In genomic region chr1:29382851-29383588, GRCh38 we compare ENCODE assay signal across 15 cellular contexts.
DNase-seq lines count a peak whose midpoint lies in the region; ATAC-seq and TF ChIP-seq lines count a peak whose summit lies in the region.
"Had no signal": no experiment of that assay in that cellular context is flagged by ENCODE, and none has a peak within 500 bp of the region (broad histone marks: within the 10 kb centered on the region; RNA-seq: fewer than 3 reads in every experiment).

No MANE protein-coding gene starts in this region.

- CTCF ChIA-PET in WTC11 (lab: Charles Lee) = interaction anchor here (0.6 to 2.0 kb wide), 4 partner anchors 13 to 320 kb away, joined by 3 to 5 read pairs (median 4); no protein-coding TSS in a partner anchor

- ATAC-seq in WTC11 = no peak
- ATAC-seq: A549, GM12878 had no signal

- H3K4me1 Mint-ChIP-seq in CD14-positive monocyte (no peaks in the 10 kb centered on the region), WTC11 (peaks cover 8% of the 10 kb centered on the region), mesothelial cell of epicardium (peaks cover 7% of the 10 kb centered on the region), endothelial cell (ENCODE audit: unreplicated experiment) (peaks cover 5% of the 10 kb centered on the region)

- peaks cover 8 to 13% (median 10%) of the 10 kb centered on the region in 3 donors for H3K27me3 Mint-ChIP-seq in CD14-positive monocyte (ENCODE audit: low read depth in 3 of 3)
- peaks cover 10% of the 10 kb centered on the region for H3K27me3 Mint-ChIP-seq in WTC11 (ENCODE audit: low read depth)
- H3K27me3 Mint-ChIP-seq in mesothelial cell of epicardium (ENCODE audit: low read depth) = peaks cover 17% of the 10 kb centered on the region
- H3K27me3 Mint-ChIP-seq in endothelial cell (ENCODE audit: unreplicated experiment) = peaks cover 1% of the 10 kb centered on the region

- H3K36me3 Mint-ChIP-seq in CD14-positive monocyte = no peaks in the 10 kb centered on the region
- peaks cover 19% of the 10 kb centered on the region for H3K36me3 Mint-ChIP-seq in WTC11
- H3K36me3 Mint-ChIP-seq in mesothelial cell of epicardium = peaks cover 3% of the 10 kb centered on the region
- H3K36me3 Mint-ChIP-seq in endothelial cell (ENCODE audit: low read depth, unreplicated experiment) = no peaks in the 10 kb centered on the region

- H3K9me3 Mint-ChIP-seq in CD14-positive monocyte (peaks cover 14 to 22% (median 19%) of the 10 kb centered on the region in 7 donors), WTC11 (peaks cover 29% of the 10 kb centered on the region), mesothelial cell of epicardium (peaks cover 16% of the 10 kb centered on the region), endothelial cell (ENCODE audit: unreplicated experiment) (peaks cover 12% of the 10 kb centered on the region)

- H3K4me3 Mint-ChIP-seq in CD14-positive monocyte (no peak overlapping the region), WTC11 (no peak overlapping the region), mesothelial cell of epicardium (no peak overlapping the region), endothelial cell (ENCODE audit: unreplicated experiment) (no peak overlapping the region)

- peak overlapping the region in 21 of 59 donors; percentile 1 to 40 (median 17) for H3K4me3 ChIP-seq in dorsolateral prefrontal cortex
- H3K4me3 ChIP-seq: A549, GM12878, PC-9 had no signal

- intact Hi-C loops in CD14-positive monocyte (cut with micrococcal nuclease) (no loop called here), dorsolateral prefrontal cortex (cut with DNase I) (no loop called here)

- DNase-seq in CD14-positive monocyte (ENCODE audit: low spot score) (peak; percentile 31), WTC11 (ENCODE audit: low spot score) (no peak), dorsolateral prefrontal cortex (peak in 1 of 10 donors; percentile 32), mesothelial cell of epicardium (ENCODE audit: low spot score in 2 of 2, unreplicated experiment in 2 of 2) (peak in 1 of 2 experiments; percentile 37), NCI-H524 (lab: John Stamatoyannopoulos, UW) (no peak), ecto neural progenitor cell (ENCODE audit: low spot score) (no peak), endothelial cell (ENCODE audit: low spot score) (no peak), NCI-H1048 (lab: John Stamatoyannopoulos, UW) (no peak)
- DNase-seq: DMS79, NCI-H1436 treated with DMSO at 0.1 percent for 48 hours, NCI-H2081, PC-9 had no signal

- H3K27ac Mint-ChIP-seq in CD14-positive monocyte (no peak overlapping the region), WTC11 (peak overlapping the region; percentile 9; the same call in 1 of the 2 replicates), mesothelial cell of epicardium (peak overlapping the region; percentile 10), endothelial cell (ENCODE audit: unreplicated experiment) (no peak overlapping the region)

- POLR2A ChIA-PET in WTC11 (lab: Charles Lee) = no interaction called here

- TF ChIP-seq CTCF in CD14-positive monocyte (IDR thresholded peaks at IDR 0.05) (no peak), WTC11 (IDR thresholded peaks at IDR 0.05) (no peak), dorsolateral prefrontal cortex (IDR thresholded peaks at IDR 0.05 in 54 of 56, conservative IDR thresholded peaks at IDR 0.05 in 2 of 56; ENCODE audit: low read depth in 1 of 56, partially characterized antibody in 56 of 56) (no peak), mesothelial cell of epicardium (IDR thresholded peaks at IDR 0.05; ENCODE audit: unreplicated experiment) (no peak), endothelial cell (IDR thresholded peaks at IDR 0.05; ENCODE audit: unreplicated experiment) (no peak)

- peaks cover 0 to 28% (median 0%) of the 10 kb centered on the region in 45 donors for H3K27me3 ChIP-seq in dorsolateral prefrontal cortex

- peak overlapping the region in 33 of 59 donors; percentile 3 to 72 (median 47) for H3K27ac ChIP-seq in dorsolateral prefrontal cortex
- H3K27ac ChIP-seq: A549, HL-60, PC-9 had no signal

TF ChIP-seq in WTC11, 78 proteins besides CTCF, POLR2A, EP300 and RAD21 (continues in another document):
- TF ChIP-seq ESRRA (CRISPR knock-in tag; IDR thresholded peaks at IDR 0.05; ENCODE audit: borderline replicate concordance) (no peak), FOXP1 (CRISPR knock-in tag; IDR thresholded peaks at IDR 0.05; ENCODE audit: borderline replicate concordance) (no peak), RELA (CRISPR knock-in tag; IDR thresholded peaks at IDR 0.05; ENCODE audit: borderline replicate concordance) (no peak), ZNF281 (CRISPR knock-in tag; IDR thresholded peaks at IDR 0.05) (no peak), SP1 (CRISPR knock-in tag; conservative IDR thresholded peaks at IDR 0.05) (no peak), ZNF512 (CRISPR knock-in tag; IDR thresholded peaks at IDR 0.05; ENCODE audit: borderline replicate concordance) (no peak), TP53 (CRISPR knock-in tag; IDR thresholded peaks at IDR 0.05) (no peak), FOXK1 (CRISPR knock-in tag; IDR thresholded peaks at IDR 0.05) (no peak), ZSCAN18 (CRISPR knock-in tag; IDR thresholded peaks at IDR 0.05) (no peak), ZNF121 (CRISPR knock-in tag; IDR thresholded peaks at IDR 0.05) (no peak), KAT7 (CRISPR knock-in tag; IDR thresholded peaks at IDR 0.05; ENCODE audit: borderline replicate concordance) (no peak)
- TF ChIP-seq, protein P1, sequence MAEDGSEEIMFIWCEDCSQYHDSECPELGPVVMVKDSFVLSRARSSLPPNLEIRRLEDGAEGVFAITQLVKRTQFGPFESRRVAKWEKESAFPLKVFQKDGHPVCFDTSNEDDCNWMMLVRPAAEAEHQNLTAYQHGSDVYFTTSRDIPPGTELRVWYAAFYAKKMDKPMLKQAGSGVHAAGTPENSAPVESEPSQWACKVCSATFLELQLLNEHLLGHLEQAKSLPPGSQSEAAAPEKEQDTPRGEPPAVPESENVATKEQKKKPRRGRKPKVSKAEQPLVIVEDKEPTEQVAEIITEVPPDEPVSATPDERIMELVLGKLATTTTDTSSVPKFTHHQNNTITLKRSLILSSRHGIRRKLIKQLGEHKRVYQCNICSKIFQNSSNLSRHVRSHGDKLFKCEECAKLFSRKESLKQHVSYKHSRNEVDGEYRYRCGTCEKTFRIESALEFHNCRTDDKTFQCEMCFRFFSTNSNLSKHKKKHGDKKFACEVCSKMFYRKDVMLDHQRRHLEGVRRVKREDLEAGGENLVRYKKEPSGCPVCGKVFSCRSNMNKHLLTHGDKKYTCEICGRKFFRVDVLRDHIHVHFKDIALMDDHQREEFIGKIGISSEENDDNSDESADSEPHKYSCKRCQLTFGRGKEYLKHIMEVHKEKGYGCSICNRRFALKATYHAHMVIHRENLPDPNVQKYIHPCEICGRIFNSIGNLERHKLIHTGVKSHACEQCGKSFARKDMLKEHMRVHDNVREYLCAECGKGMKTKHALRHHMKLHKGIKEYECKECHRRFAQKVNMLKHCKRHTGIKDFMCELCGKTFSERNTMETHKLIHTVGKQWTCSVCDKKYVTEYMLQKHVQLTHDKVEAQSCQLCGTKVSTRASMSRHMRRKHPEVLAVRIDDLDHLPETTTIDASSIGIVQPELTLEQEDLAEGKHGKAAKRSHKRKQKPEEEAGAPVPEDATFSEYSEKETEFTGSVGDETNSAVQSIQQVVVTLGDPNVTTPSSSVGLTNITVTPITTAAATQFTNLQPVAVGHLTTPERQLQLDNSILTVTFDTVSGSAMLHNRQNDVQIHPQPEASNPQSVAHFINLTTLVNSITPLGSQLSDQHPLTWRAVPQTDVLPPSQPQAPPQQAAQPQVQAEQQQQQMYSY (CRISPR knock-in tag; IDR thresholded peaks at IDR 0.05) = no peak

Comparison
In these comparisons a context has a peak if more than half of its experiments do, and no peak if none do; other contexts are left out.
1. H3K27ac Mint-ChIP-seq: peak in WTC11 (single experiment) and mesothelial cell of epicardium (single experiment); none in CD14-positive monocyte (0 of 7) and endothelial cell (single experiment).